ENCODE assay signal across 9 cellular contexts in the genomic region with DNA sequence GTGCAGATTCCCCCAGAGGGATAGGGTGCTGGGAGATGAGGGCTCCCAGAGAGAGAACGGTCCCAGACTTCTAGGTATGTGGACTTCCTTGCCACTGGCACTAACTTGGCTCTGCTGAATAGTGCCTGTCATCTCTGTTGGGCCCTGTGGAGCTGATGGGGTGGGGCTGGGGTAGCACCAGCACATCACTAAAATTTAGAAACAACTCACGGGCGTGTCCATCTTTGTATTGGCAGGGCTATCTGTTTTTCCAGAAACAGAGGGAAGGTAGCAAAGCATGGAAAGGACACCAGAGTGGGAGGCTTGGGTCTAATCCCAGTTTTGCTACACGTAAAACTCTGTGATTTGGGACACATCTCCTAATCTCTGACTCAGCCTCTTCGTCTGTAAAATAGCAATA. TPM values are rescaled to one million over a fixed set of nuclear protein-coding genes. Genes with fewer than 3 reads are reported as not detected.
DNase-seq lines count a peak whose midpoint lies in the region; ATAC-seq and TF ChIP-seq lines count a peak whose summit lies in the region.
"Had no signal": no experiment of that assay in that cellular context is flagged by ENCODE, and none has a peak within 500 bp of the region (broad histone marks: within the 10 kb centered on the region; RNA-seq: fewer than 3 reads in every experiment).

No MANE protein-coding gene starts in this region.

- peaks cover 6% of the 10 kb centered on the region for H3K36me3 Mint-ChIP-seq in Caco-2 (ENCODE audit: insufficient read depth, unreplicated experiment)

- no peak overlapping the region; the same call in 1 of the 2 replicates for H3K27ac ChIP-seq in Panc1 (ENCODE audit: low read length)
- H3K27ac ChIP-seq in gastroesophageal sphincter, result peak overlapping the region; percentile 49 to 83 (median 80)
- peak overlapping the region; percentile 83 for H3K27ac ChIP-seq in skeletal muscle tissue (ENCODE audit: low read depth, low read length)

- H3K36me3 ChIP-seq in Panc1 (ENCODE audit: control insufficient read depth, insufficient read depth, low read length), result no peaks in the 10 kb centered on the region; the same call in 1 of the 2 replicates
- peaks cover 0 to 9% of the 10 kb centered on the region in 2 donors for H3K36me3 ChIP-seq in gastroesophageal sphincter
- H3K36me3 ChIP-seq in skeletal muscle tissue (ENCODE audit: control insufficient read depth in 3 of 3, insufficient read depth in 3 of 3, low read length in 3 of 3), result no peaks in the 10 kb centered on the region
- H3K36me3 ChIP-seq in Caco-2 (ENCODE audit: control insufficient read depth, insufficient read depth, low read length), result no peaks in the 10 kb centered on the region; the same call in 1 of the 2 replicates

- H3K4me1 ChIP-seq in Panc1 (ENCODE audit: control insufficient read depth, insufficient read depth, low read length) (peaks cover 33% of the 10 kb centered on the region), gastroesophageal sphincter (peaks cover 10 to 66% (median 20%) of the 10 kb centered on the region in 3 donors), skeletal muscle tissue (ENCODE audit: control insufficient read depth in 3 of 3, insufficient read depth in 3 of 3, low read length in 3 of 3) (peaks cover 9 to 14% (median 12%) of the 10 kb centered on the region in 3 donors), Caco-2 (no peaks in the 10 kb centered on the region)

- H3K27ac Mint-ChIP-seq in Caco-2 (ENCODE audit: unreplicated experiment), result no peak overlapping the region

- in situ Hi-C loops in Panc1 (cut with HindIII; ENCODE audit: low pct_unique_long_range_greater_than_20kb, low sequenced_read_pairs), result no loop called here

- CTCF ChIA-PET in Panc1 (lab: Charles Lee) (no interaction called here), Caco-2 (lab: Charles Lee) (no interaction called here)

- intact Hi-C loops in Panc1 (cut with micrococcal nuclease; ENCODE audit: unreplicated experiment) (no loop called here), Caco-2 (cut with micrococcal nuclease; ENCODE audit: unreplicated experiment) (no loop called here)

- ATAC-seq in GM18909 (IDR thresholded peaks at IDR 0.05; ENCODE audit: poor library complexity, unreplicated experiment) (peak; percentile 11), Panc1 (peak; percentile 47; the same call in 1 of the 2 replicates), gastroesophageal sphincter (peak; percentile 52), HG02759 (IDR thresholded peaks at IDR 0.05; ENCODE audit: unreplicated experiment) (no peak)

- H3K9ac ChIP-seq in skeletal muscle tissue (ENCODE audit: low read depth in 1 of 3, low read length in 3 of 3), result no peak overlapping the region

- H3K9me3 ChIP-seq in Panc1 (ENCODE audit: control insufficient read depth, insufficient read depth, low read depth, low read length), result no peaks in the 10 kb centered on the region
- H3K9me3 ChIP-seq in gastroesophageal sphincter, result no peaks in the 10 kb centered on the region
- no peaks in the 10 kb centered on the region for H3K9me3 ChIP-seq in skeletal muscle tissue (ENCODE audit: control insufficient read depth in 3 of 3, low read length in 3 of 3)
- H3K9me3 ChIP-seq in Caco-2, result no peaks in the 10 kb centered on the region

- H3K27me3 ChIP-seq in Panc1 (ENCODE audit: control insufficient read depth, insufficient read depth, low read length) (no peaks in the 10 kb centered on the region), gastroesophageal sphincter (no peaks in the 10 kb centered on the region), skeletal muscle tissue (ENCODE audit: control insufficient read depth in 3 of 3, insufficient read depth in 3 of 3, low read length in 3 of 3) (no peaks in the 10 kb centered on the region), Caco-2 (replicated peaks; ENCODE audit: control insufficient read depth, insufficient read depth, low read length) (no peaks in the 10 kb centered on the region)

- no TSS peak for BruUV-seq in Panc1 (replicated peaks; lab: Mats Ljungman, UMichigan)
- BruUV-seq in Caco-2 (replicated peaks; lab: Mats Ljungman, UMichigan), result no TSS peak

- TF ChIP-seq CTCF in Panc1 (IDR thresholded peaks at IDR 0.05) (no peak), gastroesophageal sphincter (IDR thresholded peaks at IDR 0.05) (no peak), Caco-2 (IDR thresholded peaks at IDR 0.05; ENCODE audit: insufficient read depth in 1 of 2, low read depth in 1 of 2, low read length in 1 of 2, severe bottlenecking in 1 of 2, unreplicated experiment in 1 of 2) (no peak)

- 3 to 39% methylated on average over 3 to 4 of the region's 5 CpGs for WGBS in gastroesophageal sphincter (ENCODE audit: low coverage in 1 of 2), 2 donors

- no peaks in the 10 kb centered on the region for H3K4me1 Mint-ChIP-seq in Caco-2 (ENCODE audit: low read depth, unreplicated experiment)

- H3K4me3 ChIP-seq in Panc1 (ENCODE audit: low read depth in 2 of 2, low read length in 2 of 2) (no peak overlapping the region), gastroesophageal sphincter (no peak overlapping the region), skeletal muscle tissue (ENCODE audit: low read length in 3 of 3) (no peak overlapping the region), Caco-2 (ENCODE audit: low read depth, low read length) (no peak overlapping the region)

- H3K9me3 Mint-ChIP-seq in Caco-2 (ENCODE audit: unreplicated experiment), result no peaks in the 10 kb centered on the region

- TF ChIP-seq POLR2A in gastroesophageal sphincter (IDR thresholded peaks at IDR 0.05), result no peak

- no peak for TF ChIP-seq EP300 in gastroesophageal sphincter (IDR thresholded peaks at IDR 0.05)

- no peak overlapping the region for H3K4me3 Mint-ChIP-seq in Caco-2 (ENCODE audit: unreplicated experiment)

- no peaks in the 10 kb centered on the region for H3K27me3 Mint-ChIP-seq in Caco-2 (ENCODE audit: insufficient read depth, unreplicated experiment)

- no peak for DNase-seq in Panc1 (ENCODE audit: low read depth, low spot score)
- DNase-seq in Caco-2, result no peak
- no peak for DNase-seq in SHP77 (lab: John Stamatoyannopoulos, UW)
- no peak for DNase-seq in activated CD4-positive, CD25-positive, alpha-beta regulatory T cell (lab: John Stamatoyannopoulos, UW)
- DNase-seq: NCI-H524 treated with DMSO at 0.1 percent for 48 hours had no signal

- POLR2A ChIA-PET in Panc1 (lab: Charles Lee) (no interaction called here), Caco-2 (lab: Charles Lee) (no interaction called here)

RNA-seq across cellular contexts. Expression of gene SWAP70, which starts 25.8 kb away (rescaled TPM):
- 96.0 TPM for total RNA-seq in Panc1 (2021; ENCODE audit: unreplicated experiment)
- polyA plus RNA-seq in Panc1 (2012; ENCODE audit: insufficient read length), result 88.3 TPM
- total RNA-seq in gastroesophageal sphincter, result 10 to 100 TPM; 32.2 to 65.9 (median 45.0) TPM
- total RNA-seq in skeletal muscle tissue, result 14.6 TPM
- total RNA-seq in Caco-2 (2022), result 37.0 and 42.4 TPM in 2 replicates
